Comparison of ENCODE assay signal across 8 cellular contexts in genomic region chr1:46202975-46203737, GRCh38. TPM values are rescaled to one million over a fixed set of nuclear protein-coding genes. Genes with fewer than 3 reads are reported as not detected.
DNase-seq lines count a peak whose midpoint lies in the region; ATAC-seq lines count a peak whose summit lies in the region.

TSS of gene LURAP1 (plus strand) at chr1:46203334. CDS start at chr1:46203427, 93 bp downstream.

- no peaks in the 10 kb centered on the region for H3K9me3 ChIP-seq in T-helper 17 cell (ENCODE audit: control insufficient read depth, low read length, poor library complexity, severe bottlenecking)

- H3K27ac Mint-ChIP-seq in T-helper 17 cell, result no peak within 1 kb of the TSS

- DNase-seq in stimulated activated CD4-positive, alpha-beta T cell treated with anti-CD3 and anti-CD28 coated beads, Interleukin-12 subunit alpha, Interleukin-12 subunit beta, amount 100 ng/mL, for 4 hours, result peak; percentile 45
- no peak for DNase-seq in stimulated activated CD4-positive, alpha-beta T cell treated with anti-CD3 and anti-CD28 coated beads, Interleukin-2, amount 100 ng/mL, for 48 hours
- DNase-seq in T-helper 17 cell, result peak in 1 of 3 donors; percentile 17
- DNase-seq in cerebellar cortex (ENCODE audit: low spot score), result peak; percentile 77
- peak; percentile 78 for DNase-seq in inferior parietal cortex (ENCODE audit: extremely low spot score)
- DNase-seq in skeletal muscle cell (ENCODE audit: low read depth), result peak; percentile 51

- peaks cover 6% of the 10 kb centered on the region for H3K27me3 Mint-ChIP-seq in T-helper 17 cell

- ATAC-seq in T-helper 17 cell (no peak), HG03521 (IDR thresholded peaks at IDR 0.05; ENCODE audit: unreplicated experiment) (no peak), HG02885 (IDR thresholded peaks at IDR 0.05; ENCODE audit: poor library complexity, unreplicated experiment) (no peak)

- peak within 1 kb of the TSS; percentile 75 for H3K4me3 ChIP-seq in skeletal muscle cell (ENCODE audit: low read depth, low read length)

- peak within 1 kb of the TSS; percentile 91 for H3K4me3 Mint-ChIP-seq in T-helper 17 cell

- H3K36me3 Mint-ChIP-seq in T-helper 17 cell (ENCODE audit: low read depth), result peaks cover 2% of the 10 kb centered on the region

- H3K4me1 Mint-ChIP-seq in T-helper 17 cell, result peaks cover 8% of the 10 kb centered on the region

RNA-seq across cellular contexts. Expression of gene LURAP1, which starts in this region (rescaled TPM):
- not detected for total RNA-seq in T-helper 17 cell

Comparison
In these comparisons a context has a peak if more than half of its experiments do, and no peak if none do; other contexts are left out.
1. DNase-seq: peak in stimulated activated CD4-positive, alpha-beta T cell treated with anti-CD3 and anti-CD28 coated beads, Interleukin-12 subunit alpha, Interleukin-12 subunit beta, amount 100 ng/mL, for 4 hours (single experiment), cerebellar cortex (single experiment), inferior parietal cortex (single experiment) and skeletal muscle cell (single experiment); none in stimulated activated CD4-positive, alpha-beta T cell treated with anti-CD3 and anti-CD28 coated beads, Interleukin-2, amount 100 ng/mL, for 48 hours (0 of 2).